17 cellular contexts compared by ENCODE assay signal in genomic region chr6:90648873-90649272, GRCh38.
A peak's percentile ranks its signal among the peaks of the same experiment; 100 is the strongest.
DNase-seq lines count a peak whose midpoint lies in the region; ATAC-seq and TF ChIP-seq lines count a peak whose summit lies in the region.
"Had no signal": no experiment of that assay in that cellular context is flagged by ENCODE, and none has a peak within 500 bp of the region (broad histone marks: within the 10 kb centered on the region; RNA-seq: fewer than 3 reads in every experiment).

No MANE protein-coding gene starts in this region.

- no peaks in the 10 kb centered on the region for H3K9me3 ChIP-seq in Panc1 (ENCODE audit: control insufficient read depth, insufficient read depth, low read depth, low read length)
- H3K9me3 ChIP-seq in endodermal cell (ENCODE audit: control insufficient read depth, low read length) = peaks cover 19% of the 10 kb centered on the region
- H3K9me3 ChIP-seq in T-helper 17 cell (ENCODE audit: control insufficient read depth, low read length, poor library complexity, severe bottlenecking) = no peaks in the 10 kb centered on the region
- H3K9me3 ChIP-seq: BLaER1 had no signal

- no peak for TF ChIP-seq CTCF in Panc1 (IDR thresholded peaks at IDR 0.05)
- TF ChIP-seq CTCF in endodermal cell (conservative IDR thresholded peaks at IDR 0.05) = peak; percentile 16

- intact Hi-C loops in Panc1 (cut with micrococcal nuclease; ENCODE audit: unreplicated experiment) = no loop called here

- H3K9ac ChIP-seq in endodermal cell (ENCODE audit: extremely low read depth, low read length, poor library complexity, severe bottlenecking) = no peak overlapping the region
- H3K9ac ChIP-seq: BLaER1 had no signal

- POLR2A ChIA-PET in Panc1 (lab: Charles Lee) = no interaction called here

- H3K4me3 ChIP-seq in Panc1 (ENCODE audit: low read depth in 2 of 2, low read length in 2 of 2) = no peak overlapping the region
- no peak overlapping the region for H3K4me3 ChIP-seq in endodermal cell (ENCODE audit: low read length)
- H3K4me3 ChIP-seq: BLaER1 had no signal

- no peak overlapping the region for H3K27ac Mint-ChIP-seq in stimulated activated naive CD8-positive, alpha-beta T cell treated with anti-CD3 and anti-CD28 coated beads, Interleukin-15, amount 100 ng/mL, for 72 hours
- H3K27ac Mint-ChIP-seq in endodermal cell (no peak overlapping the region), T-helper 17 cell (no peak overlapping the region)
- H3K27ac Mint-ChIP-seq: CD4-positive, alpha-beta memory T cell had no signal

- H3K27me3 Mint-ChIP-seq in stimulated activated naive CD8-positive, alpha-beta T cell treated with anti-CD3 and anti-CD28 coated beads, Interleukin-15, amount 100 ng/mL, for 72 hours = no peaks in the 10 kb centered on the region
- H3K27me3 Mint-ChIP-seq in endodermal cell (ENCODE audit: insufficient read depth) (no peaks in the 10 kb centered on the region), T-helper 17 cell (peaks cover 30% of the 10 kb centered on the region)

- peak; percentile 37 for ATAC-seq in stimulated activated naive CD8-positive, alpha-beta T cell treated with anti-CD3 and anti-CD28 coated beads, Interleukin-15, amount 100 ng/mL, for 72 hours
- no peak for ATAC-seq in stimulated activated naive CD8-positive, alpha-beta T cell treated with anti-CD3 and anti-CD28 coated beads, Interleukin-15, Interleukin-2, amounts not matched to agents 100 U/mL and 50 U/mL, for 24 hours
- 0 out of 2 replicates have a peak, but pooled peaks have one; percentile 58 for ATAC-seq in Panc1
- ATAC-seq in T-helper 17 cell = no peak

- H3K9me3 Mint-ChIP-seq in stimulated activated naive CD8-positive, alpha-beta T cell treated with anti-CD3 and anti-CD28 coated beads, Interleukin-15, amount 100 ng/mL, for 72 hours = no peaks in the 10 kb centered on the region
- peaks cover 6% of the 10 kb centered on the region for H3K9me3 Mint-ChIP-seq in endodermal cell
- H3K9me3 Mint-ChIP-seq: CD14-positive monocyte; CD4-positive, alpha-beta memory T cell had no signal

- H3K36me3 Mint-ChIP-seq in endodermal cell (ENCODE audit: low read depth) (peaks cover 4% of the 10 kb centered on the region), T-helper 17 cell (ENCODE audit: low read depth) (no peaks in the 10 kb centered on the region)
- H3K36me3 Mint-ChIP-seq: CD14-positive monocyte; CD4-positive, alpha-beta memory T cell had no signal

- CTCF ChIA-PET in Panc1 (lab: Charles Lee) = no interaction called here

- H3K4me1 ChIP-seq in Panc1 (ENCODE audit: control insufficient read depth, insufficient read depth, low read length) = peaks cover 3% of the 10 kb centered on the region; the same call in 1 of the 2 replicates
- H3K4me1 ChIP-seq in endodermal cell (ENCODE audit: control insufficient read depth, insufficient read depth, low read length) = peaks cover 9% of the 10 kb centered on the region
- H3K4me1 ChIP-seq: BLaER1 had no signal

- H3K36me3 ChIP-seq in Panc1 (ENCODE audit: control insufficient read depth, insufficient read depth, low read length) = no peaks in the 10 kb centered on the region
- no peaks in the 10 kb centered on the region for H3K36me3 ChIP-seq in endodermal cell (ENCODE audit: control insufficient read depth, insufficient read depth, low read length)
- H3K36me3 ChIP-seq: BLaER1 had no signal

- 0 out of 2 replicates have a peak, but pooled peaks cover 2% of the 10 kb centered on the region for H3K27me3 ChIP-seq in Panc1 (ENCODE audit: control insufficient read depth, insufficient read depth, low read length)
- no peaks in the 10 kb centered on the region for H3K27me3 ChIP-seq in endodermal cell (ENCODE audit: control insufficient read depth, insufficient read depth, low read length, poor library complexity, severe bottlenecking)
- H3K27me3 ChIP-seq: BLaER1 had no signal

- no peaks in the 10 kb centered on the region for H3K4me1 Mint-ChIP-seq in stimulated activated naive CD8-positive, alpha-beta T cell treated with anti-CD3 and anti-CD28 coated beads, Interleukin-15, amount 100 ng/mL, for 72 hours
- H3K4me1 Mint-ChIP-seq in endodermal cell (peaks cover 23% of the 10 kb centered on the region), T-helper 17 cell (no peaks in the 10 kb centered on the region)
- H3K4me1 Mint-ChIP-seq: CD14-positive monocyte; CD4-positive, alpha-beta memory T cell had no signal

- H3K27ac ChIP-seq in Panc1 (ENCODE audit: low read length) (no peak overlapping the region), endodermal cell (ENCODE audit: low read depth, low read length) (no peak overlapping the region)
- H3K27ac ChIP-seq: BLaER1 had no signal

- in situ Hi-C loops in Panc1 (cut with HindIII; ENCODE audit: low pct_unique_long_range_greater_than_20kb, low sequenced_read_pairs) = no loop called here

- BruUV-seq in Panc1 (replicated peaks; lab: Mats Ljungman, UMichigan) = no TSS peak

- 91 to 100% methylated on average over 1 of the region's 1 CpG for WGBS in endodermal cell (ENCODE audit: insufficient coverage in 1 of 2, insufficient read length in 1 of 2), 2 experiments

- H3K4me3 Mint-ChIP-seq in stimulated activated naive CD8-positive, alpha-beta T cell treated with anti-CD3 and anti-CD28 coated beads, Interleukin-15, amount 100 ng/mL, for 72 hours = no peak overlapping the region
- no peak overlapping the region for H3K4me3 Mint-ChIP-seq in endodermal cell
- H3K4me3 Mint-ChIP-seq in T-helper 17 cell = no peak overlapping the region
- H3K4me3 Mint-ChIP-seq: CD14-positive monocyte; CD4-positive, alpha-beta memory T cell had no signal

- no peak for DNase-seq in stimulated activated naive CD8-positive, alpha-beta T cell treated with anti-CD3 and anti-CD28 coated beads, Interleukin-15, amount 100 ng/mL, for 72 hours
- no peak for DNase-seq in stimulated activated naive CD8-positive, alpha-beta T cell treated with anti-CD3 and anti-CD28 coated beads, Interleukin-15, Interleukin-2, amounts not matched to agents 100 U/mL and 50 U/mL, for 24 hours
- DNase-seq in Panc1 (ENCODE audit: low read depth, low spot score) (no peak), endodermal cell (no peak), NCI-H1436 (lab: John Stamatoyannopoulos, UW) (no peak), NCI-H446 (lab: John Stamatoyannopoulos, UW) (no peak), T-helper 2 cell (no peak), T-helper 17 cell (no peak)
- DNase-seq: 8988T; CD4-positive, alpha-beta memory T cell; DMS153; DMS79; GOT3; H7; IMR-90 had no signal

Comparison
In these comparisons a context has a peak if more than half of its experiments do, and no peak if none do; other contexts are left out.
1. ATAC-seq: peak in stimulated activated naive CD8-positive, alpha-beta T cell treated with anti-CD3 and anti-CD28 coated beads, Interleukin-15, amount 100 ng/mL, for 72 hours (single experiment) and Panc1 (single experiment); none in stimulated activated naive CD8-positive, alpha-beta T cell treated with anti-CD3 and anti-CD28 coated beads, Interleukin-15, Interleukin-2, amounts not matched to agents 100 U/mL and 50 U/mL, for 24 hours (single experiment) and T-helper 17 cell (single experiment).